Comparison of ENCODE assay signal across 9 cellular contexts in the genomic region with DNA sequence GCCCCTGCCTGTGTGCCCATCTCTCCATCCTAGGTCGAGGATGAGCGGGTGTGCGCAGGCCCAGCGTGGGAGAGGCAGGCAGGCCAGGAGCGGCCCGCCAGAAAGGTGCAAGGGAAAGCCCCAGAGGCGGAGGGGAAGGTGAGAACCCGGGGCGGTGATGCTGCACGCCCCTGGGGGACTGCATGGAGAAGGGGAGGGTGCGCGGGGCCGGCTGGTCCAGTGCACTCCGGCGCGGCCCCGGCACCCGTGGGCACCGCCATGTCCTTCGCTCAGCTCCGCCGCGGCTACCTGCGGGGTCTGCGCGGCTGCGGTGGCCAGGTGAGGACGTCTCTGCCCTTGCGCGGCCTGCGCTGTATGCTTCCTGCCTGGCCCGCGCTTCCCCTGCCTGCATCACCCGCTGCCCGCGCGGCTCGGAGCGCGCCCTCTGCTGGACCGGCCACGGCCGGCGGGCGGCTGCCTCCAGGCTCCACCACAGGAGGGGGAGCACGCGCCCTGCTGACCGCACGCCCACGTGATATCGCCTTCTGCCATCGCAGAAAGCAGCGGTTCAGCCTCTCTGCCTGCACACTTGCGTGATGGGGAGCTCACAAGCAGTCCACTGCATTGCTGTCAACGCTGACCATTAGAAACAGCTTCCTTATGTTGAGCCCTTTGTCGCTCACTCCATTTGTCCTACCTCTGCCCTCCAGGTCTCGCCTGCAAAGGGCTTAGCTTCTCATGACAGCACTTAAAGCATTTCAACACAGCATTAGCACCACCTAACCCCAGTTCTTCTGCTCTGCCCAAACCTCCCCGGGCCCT.
DNase-seq lines count a peak whose midpoint lies in the region; ATAC-seq and TF ChIP-seq lines count a peak whose summit lies in the region.
"Had no signal": no experiment of that assay in that cellular context is flagged by ENCODE, and none has a peak within 500 bp of the region (broad histone marks: within the 10 kb centered on the region; RNA-seq: fewer than 3 reads in every experiment).

No MANE protein-coding gene starts in this region.

- peaks cover 18% of the 10 kb centered on the region for H3K4me1 ChIP-seq in osteoblast (ENCODE audit: insufficient read depth, low read length)
- H3K4me1 ChIP-seq: Caco-2 had no signal

- H3K4me3 ChIP-seq in osteoblast (ENCODE audit: insufficient read depth, low read length), result peak overlapping the region; percentile 55

- peak overlapping the region; percentile 17 for H3K27ac ChIP-seq in osteoblast (ENCODE audit: low read depth, low read length)
- peak overlapping the region; percentile 66 for H3K27ac ChIP-seq in substantia nigra (ENCODE audit: low read depth, low read length, poor library complexity, severe bottlenecking)

- ATAC-seq in HG02885 (IDR thresholded peaks at IDR 0.05; ENCODE audit: poor library complexity, unreplicated experiment), result peak; percentile 93

- DNase-seq in NCI-H2029 (lab: John Stamatoyannopoulos, UW), result peak; percentile 29
- no peak for DNase-seq in NCI-H2029 treated with DMSO at 0.1 percent for 48 hours (lab: John Stamatoyannopoulos, UW)
- peak; percentile 19 for DNase-seq in NCI-H69 (lab: John Stamatoyannopoulos, UW)
- DNase-seq in activated effector memory CD4-positive, alpha-beta T cell treated with Interleukin-2 at 50 U/mL for 16 hours, result peak; percentile 53
- peak; percentile 79 for DNase-seq in foreskin melanocyte
- peak; percentile 96 for DNase-seq in osteoblast (ENCODE audit: insufficient read length, low spot score, missing footprints)
- DNase-seq in substantia nigra (lab: John Stamatoyannopoulos, UW), result peak in 48 of 49 donors; percentile 45 to 93 (median 82)

- H2AFZ ChIP-seq in osteoblast (ENCODE audit: low read length), result peak overlapping the region; percentile 91

- TF ChIP-seq CTCF in osteoblast (IDR thresholded peaks at IDR 0.05; ENCODE audit: extremely low read depth, low read depth, low read length), result peak; percentile 76

- no peaks in the 10 kb centered on the region for H3K9me3 ChIP-seq in osteoblast (ENCODE audit: low read depth, low read length)
- H3K9me3 ChIP-seq: Caco-2 had no signal

- H3K27me3 ChIP-seq in osteoblast (ENCODE audit: insufficient read depth, low read length), result no peaks in the 10 kb centered on the region

- no peaks in the 10 kb centered on the region for H3K36me3 ChIP-seq in osteoblast (ENCODE audit: insufficient read depth, low read length)

- H3K79me2 ChIP-seq in osteoblast (ENCODE audit: insufficient read depth, low read length), result no peaks in the 10 kb centered on the region

- H4K20me1 ChIP-seq in osteoblast (ENCODE audit: insufficient read depth, low read length), result no peaks in the 10 kb centered on the region

- H3K4me2 ChIP-seq in osteoblast (ENCODE audit: insufficient read depth, low read length), result peak overlapping the region; percentile 62
